Comparison of ENCODE assay signal across 14 cellular contexts in genomic region chr2:70668911-70669310, GRCh38.
DNase-seq lines count a peak whose midpoint lies in the region; ATAC-seq and TF ChIP-seq lines count a peak whose summit lies in the region.
"Had no signal": no experiment of that assay in that cellular context is flagged by ENCODE, and none has a peak within 500 bp of the region (broad histone marks: within the 10 kb centered on the region; RNA-seq: fewer than 3 reads in every experiment).

No MANE protein-coding gene starts in this region.

- no peaks in the 10 kb centered on the region for H3K36me3 ChIP-seq in spleen
- no peaks in the 10 kb centered on the region for H3K36me3 ChIP-seq in CD4-positive, alpha-beta memory T cell (ENCODE audit: insufficient read depth, low read length)
- H3K36me3 ChIP-seq: BE2C had no signal

- TF ChIP-seq POLR2A in spleen (IDR thresholded peaks at IDR 0.05): no peak

- H3K27ac ChIP-seq in CD4-positive, alpha-beta T cell (ENCODE audit: low read depth, low read length): no peak overlapping the region
- H3K27ac ChIP-seq in spleen: no peak overlapping the region
- no peak overlapping the region for H3K27ac ChIP-seq in CD4-positive, alpha-beta memory T cell (ENCODE audit: low read depth, low read length)
- H3K27ac ChIP-seq: A549, C4-2B had no signal

- TF ChIP-seq CTCF in CD4-positive, alpha-beta T cell (IDR thresholded peaks at IDR 0.05): no peak
- TF ChIP-seq CTCF in glutamatergic neuron (IDR thresholded peaks at IDR 0.05; ENCODE audit: partially characterized antibody, unreplicated experiment) (no peak), spleen (IDR thresholded peaks at IDR 0.05 in 8 of 11, conservative IDR thresholded peaks at IDR 0.05 in 3 of 11) (no peak)

- H3K36me3 Mint-ChIP-seq in CD4-positive, alpha-beta T cell (ENCODE audit: low read depth): peaks cover 4% of the 10 kb centered on the region
- no peaks in the 10 kb centered on the region for H3K36me3 Mint-ChIP-seq in activated CD8-positive, alpha-beta memory T cell treated with anti-CD3 and anti-CD28 coated beads, Interleukin-2, amount 10 ng/mL, durations not matched to agents 7 days and 5 days
- H3K36me3 Mint-ChIP-seq in glutamatergic neuron (ENCODE audit: unreplicated experiment): peaks cover 22% of the 10 kb centered on the region
- no peaks in the 10 kb centered on the region for H3K36me3 Mint-ChIP-seq in CD4-positive, alpha-beta memory T cell
- H3K36me3 Mint-ChIP-seq: CD8-positive, alpha-beta memory T cell had no signal

- peaks cover 23% of the 10 kb centered on the region for H3K4me1 Mint-ChIP-seq in CD4-positive, alpha-beta T cell (ENCODE audit: low read depth)
- H3K4me1 Mint-ChIP-seq in activated CD8-positive, alpha-beta memory T cell treated with anti-CD3 and anti-CD28 coated beads, Interleukin-2, amount 10 ng/mL, durations not matched to agents 7 days and 5 days: peaks cover 9% of the 10 kb centered on the region
- H3K4me1 Mint-ChIP-seq in glutamatergic neuron (ENCODE audit: low read depth, unreplicated experiment): peaks cover 14% of the 10 kb centered on the region
- peaks cover 5 to 15% (median 9%) of the 10 kb centered on the region in 4 donors for H3K4me1 Mint-ChIP-seq in CD4-positive, alpha-beta memory T cell

- no peaks in the 10 kb centered on the region for H3K4me1 ChIP-seq in spleen
- peaks cover 9% of the 10 kb centered on the region for H3K4me1 ChIP-seq in CD4-positive, alpha-beta memory T cell (ENCODE audit: insufficient read depth, low read length)
- H3K4me1 ChIP-seq: BE2C, Caco-2 had no signal

- ATAC-seq in CD4-positive, alpha-beta T cell (ENCODE audit: poor library complexity): no peak
- no peak for ATAC-seq in activated CD8-positive, alpha-beta memory T cell treated with anti-CD3 and anti-CD28 coated beads, Interleukin-2, amount 10 ng/mL, durations not matched to agents 7 days and 5 days
- ATAC-seq in HG03469 (IDR thresholded peaks at IDR 0.05; ENCODE audit: unreplicated experiment): no peak
- ATAC-seq: A549 had no signal

- CTCF ChIA-PET in CD4-positive, alpha-beta T cell (lab: Charles Lee): no interaction called here
- CTCF ChIA-PET in activated CD8-positive, alpha-beta memory T cell treated with anti-CD3 and anti-CD28 coated beads, Interleukin-2, amount 10 ng/mL, durations not matched to agents 7 days and 5 days (lab: Charles Lee): interaction anchor here (0.8 to 2.1 kb wide), 2 partner anchors 100 to 366 kb away, joined by 3 to 7 read pairs; partner anchors contain the start of gene FAM136A
- CTCF ChIA-PET in CD4-positive, alpha-beta memory T cell (lab: Charles Lee; ENCODE audit: partially characterized antibody): interaction anchor here (0.9 to 1.8 kb wide), 2 partner anchors 22 to 49 kb away, joined by 4 to 6 read pairs; no protein-coding TSS in a partner anchor

- no peaks in the 10 kb centered on the region for H3K9me3 Mint-ChIP-seq in CD4-positive, alpha-beta T cell
- H3K9me3 Mint-ChIP-seq in activated CD8-positive, alpha-beta memory T cell treated with anti-CD3 and anti-CD28 coated beads, Interleukin-2, amount 10 ng/mL, durations not matched to agents 7 days and 5 days (ENCODE audit: low read depth): no peaks in the 10 kb centered on the region
- peaks cover 34% of the 10 kb centered on the region for H3K9me3 Mint-ChIP-seq in glutamatergic neuron (ENCODE audit: unreplicated experiment)
- peaks cover 0 to under 1% (median 0%) of the 10 kb centered on the region in 8 donors for H3K9me3 Mint-ChIP-seq in CD4-positive, alpha-beta memory T cell
- H3K9me3 Mint-ChIP-seq: CD8-positive, alpha-beta memory T cell; HFFc6 had no signal

- WGBS in spleen, 5 donors: 84 to 91% (median 88%) methylated on average over 4 of the region's 4 CpGs

- H3K27me3 ChIP-seq in CD4-positive, alpha-beta T cell (ENCODE audit: control insufficient read depth, insufficient read depth, low read length): no peaks in the 10 kb centered on the region
- H3K27me3 ChIP-seq in spleen (replicated peaks in 1 of 7): no peaks in the 10 kb centered on the region
- no peaks in the 10 kb centered on the region for H3K27me3 ChIP-seq in CD4-positive, alpha-beta memory T cell (ENCODE audit: insufficient read depth, low read length)
- H3K27me3 ChIP-seq: BE2C had no signal

- POLR2A ChIA-PET in CD4-positive, alpha-beta T cell (lab: Charles Lee): interaction anchor here (0.9 kb wide), 1 partner anchor 28 kb away, joined by 3 read pairs; no protein-coding TSS in a partner anchor
- POLR2A ChIA-PET in CD4-positive, alpha-beta memory T cell (lab: Charles Lee; ENCODE audit: partially characterized antibody): no interaction called here

- H3K9me3 ChIP-seq in CD4-positive, alpha-beta T cell (ENCODE audit: control insufficient read depth, low read length): no peaks in the 10 kb centered on the region
- H3K9me3 ChIP-seq in spleen: no peaks in the 10 kb centered on the region
- H3K9me3 ChIP-seq in CD4-positive, alpha-beta memory T cell (ENCODE audit: control insufficient read depth in 1 of 2, low read length in 2 of 2): no peaks in the 10 kb centered on the region
- H3K9me3 ChIP-seq: A549, BE2C, Caco-2 had no signal

- no peak for DNase-seq in CD4-positive, alpha-beta T cell
- peak; percentile 19 for DNase-seq in activated CD8-positive, alpha-beta memory T cell treated with anti-CD3 and anti-CD28 coated beads, Interleukin-2, amount 10 ng/mL, durations not matched to agents 7 days and 5 days
- DNase-seq in glutamatergic neuron (no peak), spleen (peak; percentile 35), T-helper 2 cell (no peak)
- DNase-seq in CD4-positive, alpha-beta memory T cell: no peak
- DNase-seq: BE2C; Caco-2; CD8-positive, alpha-beta memory T cell; HCEC 1CT; HFFc6 had no signal

- intact Hi-C loops in CD4-positive, alpha-beta T cell (cut with DNase I, micrococcal nuclease): no loop called here
- intact Hi-C loops in spleen (cut with DNase I; ENCODE audit: low total_unique reads): no loop called here
- intact Hi-C loops in CD4-positive, alpha-beta memory T cell (cut with micrococcal nuclease): no loop called here

- no peak overlapping the region for H3K4me3 ChIP-seq in spleen
- no peak overlapping the region for H3K4me3 ChIP-seq in CD4-positive, alpha-beta memory T cell (ENCODE audit: low read length in 2 of 2)
- H3K4me3 ChIP-seq: A549 had no signal

- H3K27ac Mint-ChIP-seq in CD4-positive, alpha-beta T cell: peak overlapping the region; percentile 5
- no peak overlapping the region for H3K27ac Mint-ChIP-seq in activated CD8-positive, alpha-beta memory T cell treated with anti-CD3 and anti-CD28 coated beads, Interleukin-2, amount 10 ng/mL, durations not matched to agents 7 days and 5 days
- H3K27ac Mint-ChIP-seq in glutamatergic neuron (ENCODE audit: unreplicated experiment): no peak overlapping the region
- no peak overlapping the region for H3K27ac Mint-ChIP-seq in CD4-positive, alpha-beta memory T cell
- H3K27ac Mint-ChIP-seq: CD8-positive, alpha-beta memory T cell; HFFc6 had no signal

- no peaks in the 10 kb centered on the region for H3K27me3 Mint-ChIP-seq in CD4-positive, alpha-beta T cell
- H3K27me3 Mint-ChIP-seq in activated CD8-positive, alpha-beta memory T cell treated with anti-CD3 and anti-CD28 coated beads, Interleukin-2, amount 10 ng/mL, durations not matched to agents 7 days and 5 days: no peaks in the 10 kb centered on the region
- peaks cover 34% of the 10 kb centered on the region for H3K27me3 Mint-ChIP-seq in glutamatergic neuron (ENCODE audit: unreplicated experiment)
- no peaks in the 10 kb centered on the region for H3K27me3 Mint-ChIP-seq in CD4-positive, alpha-beta memory T cell
- H3K27me3 Mint-ChIP-seq: CD8-positive, alpha-beta memory T cell had no signal

- H3K4me3 Mint-ChIP-seq in CD4-positive, alpha-beta T cell: no peak overlapping the region
- no peak overlapping the region for H3K4me3 Mint-ChIP-seq in activated CD8-positive, alpha-beta memory T cell treated with anti-CD3 and anti-CD28 coated beads, Interleukin-2, amount 10 ng/mL, durations not matched to agents 7 days and 5 days
- peak overlapping the region; percentile 28 for H3K4me3 Mint-ChIP-seq in glutamatergic neuron (ENCODE audit: unreplicated experiment)
- no peak overlapping the region for H3K4me3 Mint-ChIP-seq in CD4-positive, alpha-beta memory T cell
- H3K4me3 Mint-ChIP-seq: CD8-positive, alpha-beta memory T cell; HFFc6 had no signal

Comparison
In these comparisons a context has a peak if more than half of its experiments do, and no peak if none do; other contexts are left out.
1. DNase-seq: peak in activated CD8-positive, alpha-beta memory T cell treated with anti-CD3 and anti-CD28 coated beads, Interleukin-2, amount 10 ng/mL, durations not matched to agents 7 days and 5 days (single experiment) and spleen (single experiment); none in CD4-positive, alpha-beta T cell (0 of 10), glutamatergic neuron (single experiment), T-helper 2 cell (0 of 5) and CD4-positive, alpha-beta memory T cell (0 of 5).